Comparison of ENCODE assay signal across 30 cellular contexts in the genomic region with DNA sequence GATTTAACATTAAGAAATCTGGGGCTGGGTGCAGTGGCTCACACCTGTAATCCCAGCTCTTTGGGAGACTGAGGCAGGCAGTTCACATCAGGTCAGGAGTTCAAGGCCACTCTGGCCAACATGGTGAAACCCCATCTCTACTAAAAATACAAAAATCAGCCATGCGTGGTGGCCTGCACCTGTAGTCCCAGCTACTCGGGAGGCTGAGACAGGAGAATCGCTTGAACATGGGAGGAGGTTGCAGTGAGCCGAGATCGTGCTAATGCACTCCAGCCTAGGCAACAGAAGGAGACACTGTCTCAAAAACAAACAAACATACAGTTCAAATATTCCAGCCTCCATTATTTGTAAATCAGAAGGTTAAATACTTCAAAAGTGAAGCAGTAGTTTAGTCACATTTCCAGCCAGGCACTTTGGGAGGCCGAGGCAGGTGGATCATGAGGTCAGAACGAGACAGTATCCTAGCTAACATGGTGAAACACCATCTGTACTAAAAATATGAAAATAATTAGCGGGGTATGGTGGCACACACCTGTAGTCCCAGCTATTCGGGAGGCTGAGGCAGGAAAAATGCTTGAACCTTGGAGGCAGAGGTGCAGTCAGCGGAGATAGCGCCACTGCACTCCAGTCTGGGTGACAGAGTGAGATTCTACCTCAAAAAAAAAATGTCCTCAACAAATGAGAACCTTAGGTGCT. TPM values are rescaled to one million over a fixed set of nuclear protein-coding genes. Genes with fewer than 3 reads are reported as not detected.
DNase-seq lines count a peak whose midpoint lies in the region; ATAC-seq and TF ChIP-seq lines count a peak whose summit lies in the region.
"Had no signal": no experiment of that assay in that cellular context is flagged by ENCODE, and none has a peak within 500 bp of the region (broad histone marks: within the 10 kb centered on the region; RNA-seq: fewer than 3 reads in every experiment).

No MANE protein-coding gene starts in this region.

- H3K4me3 Mint-ChIP-seq in natural killer cell (no peak overlapping the region), H9 (no peak overlapping the region)
- no peak overlapping the region for H3K4me3 Mint-ChIP-seq in natural killer cell treated with Interleukin-12 subunit alpha and Interleukin-12 subunit beta and Interleukin-15 and Interleukin-18, amount 100 ng/mL, for 72 hours
- no peak overlapping the region for H3K4me3 Mint-ChIP-seq in effector memory CD8-positive, alpha-beta T cell
- H3K4me3 Mint-ChIP-seq: activated T-helper 1 cell treated with anti-CD3 and anti-CD28 coated beads, Interleukin-12 subunit alpha, Interleukin-12 subunit beta, Interleukin-2, Interleukin-4 antibody, amounts not matched to agents 30 ng/mL and 10 ng/mL and 1 ng/mL, durations not matched to agents 14 hours and 24 hours and 36 hours had no signal

- no peak overlapping the region for H2AK5ac ChIP-seq in H9 (ENCODE audit: insufficient read length, low read length)

- TF ChIP-seq CTCF in natural killer cell (IDR thresholded peaks at IDR 0.05) (no peak), H9 (conservative IDR thresholded peaks at IDR 0.05) (no peak)

- no peak overlapping the region for H3K4ac ChIP-seq in H9 (ENCODE audit: low read depth, low read length)

- intact Hi-C loops in natural killer cell (cut with micrococcal nuclease) = no loop called here

- H4K5ac ChIP-seq in H9 (ENCODE audit: insufficient read length, low read depth, low read length) = no peak overlapping the region

- H3K9me3 Mint-ChIP-seq in natural killer cell (no peaks in the 10 kb centered on the region), H9 (no peaks in the 10 kb centered on the region)
- no peaks in the 10 kb centered on the region for H3K9me3 Mint-ChIP-seq in natural killer cell treated with Interleukin-12 subunit alpha and Interleukin-12 subunit beta and Interleukin-15 and Interleukin-18, amount 100 ng/mL, for 72 hours
- H3K9me3 Mint-ChIP-seq in effector memory CD8-positive, alpha-beta T cell = no peaks in the 10 kb centered on the region
- H3K9me3 Mint-ChIP-seq: activated naive CD4-positive, alpha-beta T cell treated with anti-CD3 and anti-CD28 coated beads, Interleukin-2, amount 50 U/mL, for 72 hours; activated T-helper 1 cell treated with anti-CD3 and anti-CD28 coated beads, Interleukin-12 subunit alpha, Interleukin-12 subunit beta, Interleukin-2, Interleukin-4 antibody, amounts not matched to agents 30 ng/mL and 10 ng/mL and 1 ng/mL, durations not matched to agents 14 hours and 24 hours and 36 hours; naive thymus-derived CD4-positive, alpha-beta T cell had no signal

- H3T11ph ChIP-seq in H9 (ENCODE audit: low read length) = no peak overlapping the region

- no peak overlapping the region for H2BK12ac ChIP-seq in H9 (ENCODE audit: insufficient read length, low read depth, low read length)

- no peak overlapping the region for H3K4me2 ChIP-seq in H9 (ENCODE audit: insufficient read depth, insufficient read length, low read length)
- H3K4me2 ChIP-seq: hepatocyte had no signal

- no peak overlapping the region for H2BK5ac ChIP-seq in H9 (ENCODE audit: insufficient read length, low read length)

- no peak overlapping the region for H3K56ac ChIP-seq in H9 (ENCODE audit: insufficient read length, low read depth, low read length)

- no peaks in the 10 kb centered on the region for H3K79me1 ChIP-seq in H9 (ENCODE audit: insufficient read depth, low read depth, low read length, poor library complexity, severe bottlenecking)

- H4K91ac ChIP-seq in H9 (ENCODE audit: insufficient read length, low read depth, low read length) = no peak overlapping the region

- ATAC-seq in natural killer cell = no peak
- no peak for ATAC-seq in natural killer cell treated with Interleukin-12 subunit alpha and Interleukin-12 subunit beta and Interleukin-15 and Interleukin-18, amount 100 ng/mL, for 72 hours
- ATAC-seq in effector memory CD8-positive, alpha-beta T cell (replicated peaks) = no peak
- no peak for ATAC-seq in GM21529 (IDR thresholded peaks at IDR 0.05; ENCODE audit: unreplicated experiment)
- ATAC-seq: activated naive CD4-positive, alpha-beta T cell treated with anti-CD3 and anti-CD28 coated beads, Interleukin-2, amount 50 U/mL, for 72 hours; gastrocnemius medialis; left lobe of liver; naive thymus-derived CD4-positive, alpha-beta T cell had no signal

- H2BK20ac ChIP-seq in H9 (ENCODE audit: low read depth, low read length, poor library complexity, severe bottlenecking) = no peak overlapping the region

- no peaks in the 10 kb centered on the region for H3K27me3 ChIP-seq in H9 (ENCODE audit: insufficient read depth, low read length)
- H3K27me3 ChIP-seq: gastrocnemius medialis, hepatocyte, ovary, right atrium auricular region, thyroid gland had no signal

- H3K9me3 ChIP-seq in H9 (ENCODE audit: control insufficient read depth, low read depth, low read length) = no peaks in the 10 kb centered on the region
- H3K9me3 ChIP-seq: gastrocnemius medialis, HAP-1, ovary, right atrium auricular region, thyroid gland had no signal

- H3K27ac Mint-ChIP-seq in natural killer cell (peak overlapping the region; percentile 44 to 94), H9 (peak overlapping the region in 2 of 3 experiments; percentile 24 to 88; a peak in 2 of 7 replicates)
- H3K27ac Mint-ChIP-seq in natural killer cell treated with Interleukin-12 subunit alpha and Interleukin-12 subunit beta and Interleukin-15 and Interleukin-18, amount 100 ng/mL, for 72 hours = peak overlapping the region in 1 of 2 donors; percentile 12
- peak overlapping the region; percentile 38 to 84 for H3K27ac Mint-ChIP-seq in effector memory CD8-positive, alpha-beta T cell

- no peak overlapping the region for H3K14ac ChIP-seq in H9 (ENCODE audit: insufficient read depth, low read length)

- no peak overlapping the region for H2BK120ac ChIP-seq in H9 (ENCODE audit: low read depth, low read length, poor library complexity, severe bottlenecking)

- no peak overlapping the region for H4K8ac ChIP-seq in H9 (replicated peaks; ENCODE audit: insufficient read length, low read depth, low read length)

- H3K79me2 ChIP-seq in H9 (ENCODE audit: insufficient read depth, low read length) = peaks cover 76% of the 10 kb centered on the region; the same call in 1 of the 2 replicates

- H3K4me1 ChIP-seq in H9 (ENCODE audit: insufficient read depth, low read length) = no peaks in the 10 kb centered on the region

- H2AFZ ChIP-seq in H9 (ENCODE audit: low read length) = no peak overlapping the region
- H2AFZ ChIP-seq: hepatocyte had no signal

- no peak overlapping the region for H3K9ac ChIP-seq in H9 (ENCODE audit: extremely low read depth, insufficient read length, low read length)

- no peaks in the 10 kb centered on the region for H3K27me3 Mint-ChIP-seq in natural killer cell (ENCODE audit: low read depth in 2 of 2)
- H3K27me3 Mint-ChIP-seq in natural killer cell treated with Interleukin-12 subunit alpha and Interleukin-12 subunit beta and Interleukin-15 and Interleukin-18, amount 100 ng/mL, for 72 hours = no peaks in the 10 kb centered on the region
- H3K27me3 Mint-ChIP-seq in H9 (ENCODE audit: low read depth) = no peaks in the 10 kb centered on the region; the same call in 1 of the 2 replicates
- H3K27me3 Mint-ChIP-seq in effector memory CD8-positive, alpha-beta T cell = no peaks in the 10 kb centered on the region
- H3K27me3 Mint-ChIP-seq: naive thymus-derived CD4-positive, alpha-beta T cell had no signal

- H3K27ac ChIP-seq in H9 (ENCODE audit: insufficient read length, low read depth, low read length) (no peak overlapping the region), substantia nigra (ENCODE audit: low read depth, low read length, poor library complexity, severe bottlenecking) (no peak overlapping the region)
- H3K27ac ChIP-seq: hepatocyte, ovary, right atrium auricular region, RWPE1, thyroid gland, VCaP had no signal

- no peak for DNase-seq in natural killer cell
- DNase-seq in natural killer cell treated with Interleukin-12 subunit alpha and Interleukin-12 subunit beta and Interleukin-15 and Interleukin-18, amount 100 ng/mL, for 72 hours (ENCODE audit: low spot score) = no peak
- no peak for DNase-seq in H9
- DNase-seq in effector memory CD8-positive, alpha-beta T cell = no peak
- no peak for DNase-seq in T-helper 2 cell
- DNase-seq in substantia nigra (lab: John Stamatoyannopoulos, UW) = no peak
- DNase-seq: caudate nucleus; DMS79; gastrocnemius medialis; GF-D8; mesendoderm; naive thymus-derived CD4-positive, alpha-beta T cell; NCI-H1092 treated with DMSO at 0.1 percent for 48 hours; NCI-H187 treated with DMSO at 0.1 percent for 48 hours; NCI-H748 treated with DMSO at 0.1 percent for 48 hours; ovary; stimulated activated CD4-positive, alpha-beta T cell treated with anti-CD3 and anti-CD28 coated beads, Interleukin-4, amount 100 ng/mL, for 24 hours; stimulated activated naive CD4-positive, alpha-beta T cell; thyroid gland had no signal

- H3K23me2 ChIP-seq in H9 (ENCODE audit: insufficient read length, low read depth, low read length, poor library complexity, severe bottlenecking) = no peaks in the 10 kb centered on the region

- H3K23ac ChIP-seq in H9 (ENCODE audit: insufficient read length, low read depth, low read length) = no peak overlapping the region

- H3K4me1 Mint-ChIP-seq in natural killer cell = peaks cover 68% of the 10 kb centered on the region in 2 donors
- peaks cover 56 to 65% of the 10 kb centered on the region in 2 donors for H3K4me1 Mint-ChIP-seq in natural killer cell treated with Interleukin-12 subunit alpha and Interleukin-12 subunit beta and Interleukin-15 and Interleukin-18, amount 100 ng/mL, for 72 hours (ENCODE audit: low read depth in 2 of 2)
- H3K4me1 Mint-ChIP-seq in H9 = peaks cover 19 to 44% of the 10 kb centered on the region in 2 experiments
- H3K4me1 Mint-ChIP-seq in effector memory CD8-positive, alpha-beta T cell (ENCODE audit: low read depth in 2 of 2) = peaks cover 59 to 70% of the 10 kb centered on the region in 2 donors

- no CpG with 5 or more reads among the region's 11 CpGs for WGBS in H9 (ENCODE audit: extremely low coverage, insufficient read length, low lambda C conversion rate)

- H3K18ac ChIP-seq in H9 (ENCODE audit: insufficient read length, low read depth, low read length) = no peak overlapping the region

- no peak overlapping the region for H2BK15ac ChIP-seq in H9 (ENCODE audit: low read depth, low read length)

- no peaks in the 10 kb centered on the region for H3K36me3 Mint-ChIP-seq in natural killer cell
- peaks cover 26% of the 10 kb centered on the region for H3K36me3 Mint-ChIP-seq in natural killer cell treated with Interleukin-12 subunit alpha and Interleukin-12 subunit beta and Interleukin-15 and Interleukin-18, amount 100 ng/mL, for 72 hours
- peaks cover 25 to 81% (median 72%) of the 10 kb centered on the region in 3 experiments; a peak in 6 of 7 replicates for H3K36me3 Mint-ChIP-seq in H9 (ENCODE audit: insufficient read depth in 1 of 3, low read depth in 3 of 3)
- peaks cover 85% of the 10 kb centered on the region for H3K36me3 Mint-ChIP-seq in effector memory CD8-positive, alpha-beta T cell (ENCODE audit: insufficient read depth)

- H4K20me1 ChIP-seq in H9 (ENCODE audit: control insufficient read depth, insufficient read depth, insufficient read length) = no peaks in the 10 kb centered on the region

RNA-seq across cellular contexts. Expression of a gene that starts 30.3 kb away (rescaled TPM):
- total RNA-seq in natural killer cell (100 to 1,000 TPM; 501 to 547 (median 515) TPM), H9 (2021) (1,044 and 1,062 TPM in 2 replicates)
- total RNA-seq in natural killer cell treated with Interleukin-12 subunit alpha and Interleukin-12 subunit beta and Interleukin-15 and Interleukin-18, amount 100 ng/mL, for 72 hours = 100 to 1,000 TPM; 834 to 917 TPM

RNA-seq across cellular contexts. Expression of a gene that starts 40.9 kb away (rescaled TPM):
- total RNA-seq in natural killer cell = under 1 TPM in 2 of 3 donors, not detected in 1; 0.68 to 0.85 TPM
- under 1 TPM in 1 of 2 donors, not detected in 1; 0.17 TPM for total RNA-seq in natural killer cell treated with Interleukin-12 subunit alpha and Interleukin-12 subunit beta and Interleukin-15 and Interleukin-18, amount 100 ng/mL, for 72 hours
- 0.07 and 0.59 TPM in 2 replicates for total RNA-seq in H9 (2021)
- total RNA-seq: activated naive CD4-positive, alpha-beta T cell treated with anti-CD3 and anti-CD28 coated beads, Interleukin-2, amount 50 U/mL, for 72 hours; activated T-helper 1 cell treated with anti-CD3 and anti-CD28 coated beads, Interleukin-12 subunit alpha, Interleukin-12 subunit beta, Interleukin-2, Interleukin-4 antibody, amounts not matched to agents 30 ng/mL and 10 ng/mL and 1 ng/mL, durations not matched to agents 14 hours and 24 hours and 36 hours; astrocyte; gastrocnemius medialis; T-helper 2 cell treated with Interferon-gamma antibody and Interleukin-4, amounts not matched to agents 100 ng/mL and 5 ng/mL, for 36 hours; thyroid gland had no signal
